21 cellular contexts compared by ENCODE assay signal in genomic region chr2:155095613-155096012, GRCh38.
A peak's percentile ranks its signal among the peaks of the same experiment; 100 is the strongest.
DNase-seq lines count a peak whose midpoint lies in the region; ATAC-seq and TF ChIP-seq lines count a peak whose summit lies in the region.
"Had no signal": no experiment of that assay in that cellular context is flagged by ENCODE, and none has a peak within 500 bp of the region (broad histone marks: within the 10 kb centered on the region; RNA-seq: fewer than 3 reads in every experiment).

No MANE protein-coding gene starts in this region.

- H3K9ac ChIP-seq in OCI-LY1 (ENCODE audit: low read length) = no peak overlapping the region
- H3K9ac ChIP-seq: BLaER1 treated with 17β-estradiol and CSF1 and Interleukin-3, amounts not matched to agents 10 nM and 100 nM had no signal

- no peaks in the 10 kb centered on the region for H3K79me2 ChIP-seq in OCI-LY1 (ENCODE audit: insufficient read depth, low read length)

- ATAC-seq in GM21390 (IDR thresholded peaks at IDR 0.05; ENCODE audit: unreplicated experiment) = peak; percentile 53
- ATAC-seq: A549, GM23338, HCT116 had no signal

- H3K9me3 ChIP-seq in OCI-LY1 (ENCODE audit: low read length) = no peaks in the 10 kb centered on the region
- no peaks in the 10 kb centered on the region for H3K9me3 ChIP-seq in CD8-positive, alpha-beta memory T cell (ENCODE audit: low read length)
- H3K9me3 ChIP-seq: A549, BE2C, Caco-2 had no signal

- H3K4me1 ChIP-seq in OCI-LY1 (ENCODE audit: insufficient read depth, low read length, severe bottlenecking) = peaks cover 26% of the 10 kb centered on the region
- no peaks in the 10 kb centered on the region for H3K4me1 ChIP-seq in CD8-positive, alpha-beta memory T cell (ENCODE audit: insufficient read depth, low read length)
- H3K4me1 ChIP-seq: A549; BE2C; BLaER1 treated with 17β-estradiol and CSF1 and Interleukin-3, amounts not matched to agents 10 nM and 100 nM had no signal

- H3K27me3 ChIP-seq in OCI-LY1 (ENCODE audit: insufficient read depth, low read length) = no peaks in the 10 kb centered on the region
- no peaks in the 10 kb centered on the region for H3K27me3 ChIP-seq in CD8-positive, alpha-beta memory T cell (ENCODE audit: insufficient read depth, low read length, poor library complexity, severe bottlenecking)
- H3K27me3 ChIP-seq: BE2C; BLaER1 treated with 17β-estradiol and CSF1 and Interleukin-3, amounts not matched to agents 10 nM and 100 nM had no signal

- no peaks in the 10 kb centered on the region for H4K20me1 ChIP-seq in OCI-LY1 (ENCODE audit: insufficient read depth, low read length)
- H4K20me1 ChIP-seq: BLaER1 treated with 17β-estradiol and CSF1 and Interleukin-3, amounts not matched to agents 10 nM and 100 nM had no signal

- no peaks in the 10 kb centered on the region for H3K27me3 Mint-ChIP-seq in glutamatergic neuron (ENCODE audit: unreplicated experiment)
- no peaks in the 10 kb centered on the region for H3K27me3 Mint-ChIP-seq in CD8-positive, alpha-beta memory T cell
- H3K27me3 Mint-ChIP-seq: CD4-positive, alpha-beta memory T cell had no signal

- peaks cover 5% of the 10 kb centered on the region for H3K4me1 Mint-ChIP-seq in glutamatergic neuron (ENCODE audit: low read depth, unreplicated experiment)
- H3K4me1 Mint-ChIP-seq in CD8-positive, alpha-beta memory T cell = no peaks in the 10 kb centered on the region
- H3K4me1 Mint-ChIP-seq: CD4-positive, alpha-beta memory T cell had no signal

- no peaks in the 10 kb centered on the region for H3F3A ChIP-seq in OCI-LY1 (ENCODE audit: insufficient read depth, low read length)

- no peaks in the 10 kb centered on the region for H3K36me3 ChIP-seq in OCI-LY1 (ENCODE audit: insufficient read depth, low read length)
- H3K36me3 ChIP-seq in CD8-positive, alpha-beta memory T cell (ENCODE audit: insufficient read depth, low read length) = no peaks in the 10 kb centered on the region
- H3K36me3 ChIP-seq: BE2C; BLaER1 treated with 17β-estradiol and CSF1 and Interleukin-3, amounts not matched to agents 10 nM and 100 nM had no signal

- H3K9me2 ChIP-seq in OCI-LY1 (ENCODE audit: low read depth, low read length) = no peaks in the 10 kb centered on the region

- DNase-seq in GM12865 (ENCODE audit: low read depth) (peak; percentile 7), glutamatergic neuron (no peak), HPDE6-E6E7 (ENCODE audit: extremely low spot score) (no peak), SK-N-DZ (ENCODE audit: low spot score) (no peak)
- DNase-seq in activated naive CD4-positive, alpha-beta T cell treated with Interleukin-2 at 50 U/mL for 16 hours = no peak
- DNase-seq in CD8-positive, alpha-beta memory T cell = no peak
- DNase-seq: 8988T; ACHN; AML-193; BE2C; Caco-2; CD4-positive, alpha-beta memory T cell; DMS153; DND-41; H9 had no signal

- peak overlapping the region; percentile 98 for H2AFZ ChIP-seq in OCI-LY1 (ENCODE audit: low read length)
- H2AFZ ChIP-seq: GM23338 had no signal

- H3K4me3 Mint-ChIP-seq in glutamatergic neuron (ENCODE audit: unreplicated experiment) = no peak overlapping the region
- H3K4me3 Mint-ChIP-seq in CD8-positive, alpha-beta memory T cell = no peak overlapping the region
- H3K4me3 Mint-ChIP-seq: CD4-positive, alpha-beta memory T cell; GM23338; H9 had no signal

- H3K36me3 Mint-ChIP-seq in glutamatergic neuron (ENCODE audit: unreplicated experiment) = no peaks in the 10 kb centered on the region
- H3K36me3 Mint-ChIP-seq in CD8-positive, alpha-beta memory T cell = no peaks in the 10 kb centered on the region
- H3K36me3 Mint-ChIP-seq: CD4-positive, alpha-beta memory T cell had no signal

- no peak overlapping the region for H3K4me3 ChIP-seq in GM12865 (ENCODE audit: low read depth, low read length)
- H3K4me3 ChIP-seq in OCI-LY1 (ENCODE audit: low read depth, low read length, poor library complexity, severe bottlenecking) = no peak overlapping the region
- no peak overlapping the region for H3K4me3 ChIP-seq in CD8-positive, alpha-beta memory T cell (ENCODE audit: low read length)
- H3K4me3 ChIP-seq: A549; BLaER1 treated with 17β-estradiol and CSF1 and Interleukin-3, amounts not matched to agents 10 nM and 100 nM; GM23338 had no signal

- CTCF ChIA-PET in CD8-positive, alpha-beta memory T cell (lab: Charles Lee) = no interaction called here

- peak overlapping the region; percentile 0 for H3K27ac Mint-ChIP-seq in glutamatergic neuron (ENCODE audit: unreplicated experiment)
- no peak overlapping the region for H3K27ac Mint-ChIP-seq in CD8-positive, alpha-beta memory T cell
- H3K27ac Mint-ChIP-seq: CD4-positive, alpha-beta memory T cell; GM23338; H9 had no signal

- peak overlapping the region; percentile 14; the same call in 1 of the 2 replicates for H3K4me2 ChIP-seq in OCI-LY1 (ENCODE audit: low read length)
- H3K4me2 ChIP-seq: A549; BLaER1 treated with 17β-estradiol and CSF1 and Interleukin-3, amounts not matched to agents 10 nM and 100 nM; GM23338 had no signal

- TF ChIP-seq CTCF in GM12865 (IDR thresholded peaks at IDR 0.05; ENCODE audit: insufficient read depth, low read depth, low read length, missing control alignments) (no peak), OCI-LY1 (IDR thresholded peaks at IDR 0.05; ENCODE audit: low read length) (no peak), glutamatergic neuron (IDR thresholded peaks at IDR 0.05; ENCODE audit: partially characterized antibody, unreplicated experiment) (no peak)

- POLR2A ChIA-PET in CD8-positive, alpha-beta memory T cell (lab: Charles Lee) = no interaction called here

- peak overlapping the region; percentile 40 for H3K27ac ChIP-seq in OCI-LY1 (ENCODE audit: low read depth, low read length, poor library complexity, severe bottlenecking)
- H3K27ac ChIP-seq in CD8-positive, alpha-beta memory T cell (ENCODE audit: low read depth, low read length) = no peak overlapping the region
- H3K27ac ChIP-seq: A549; BLaER1 treated with 17β-estradiol and CSF1 and Interleukin-3, amounts not matched to agents 10 nM and 100 nM had no signal

- H3K9me3 Mint-ChIP-seq in glutamatergic neuron (ENCODE audit: unreplicated experiment) = no peaks in the 10 kb centered on the region
- H3K9me3 Mint-ChIP-seq in CD8-positive, alpha-beta memory T cell = peaks cover 2 to 16% (median 7%) of the 10 kb centered on the region in 5 donors
